Comparison of ENCODE assay signal across 8 cellular contexts in the genomic region with DNA sequence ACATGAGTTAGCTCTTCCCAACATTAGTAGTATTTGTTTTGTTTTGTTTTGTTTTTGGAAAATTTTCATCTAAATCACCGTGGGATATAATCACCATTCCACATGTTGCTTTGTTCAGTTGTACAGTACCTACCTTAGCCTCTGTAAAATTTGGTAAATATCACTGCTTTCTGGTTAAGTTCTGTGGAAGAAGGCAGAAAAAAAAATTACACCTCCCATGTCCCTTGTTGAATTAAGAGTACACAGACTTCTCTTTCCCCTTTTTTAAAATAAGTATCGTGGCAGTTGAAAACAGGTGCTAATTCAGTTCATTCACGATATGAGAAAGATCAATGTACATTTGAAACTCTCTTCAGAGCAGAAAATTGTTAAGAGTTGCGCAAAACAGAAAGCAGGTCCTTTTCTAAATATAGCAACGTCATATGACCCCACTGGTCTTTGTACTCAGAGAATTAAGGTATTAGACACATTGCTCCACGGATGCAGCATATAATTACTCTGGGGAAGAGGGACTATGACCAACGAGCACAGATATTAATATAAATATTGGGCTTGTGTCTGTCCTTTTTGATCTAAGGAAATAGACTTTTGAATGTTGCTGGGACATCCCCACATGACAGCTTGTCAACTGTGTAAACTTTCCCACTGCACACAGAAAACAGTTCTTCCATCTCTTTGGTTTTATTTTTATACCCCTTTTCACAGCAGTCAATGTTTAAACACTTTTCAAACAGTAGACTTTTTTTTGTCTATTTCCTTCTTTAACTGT. TPM values are rescaled to one million over a fixed set of nuclear protein-coding genes. Genes with fewer than 3 reads are reported as not detected.
DNase-seq lines count a peak whose midpoint lies in the region; ATAC-seq, FAIRE-seq and TF ChIP-seq lines count a peak whose summit lies in the region.

No MANE protein-coding gene starts in this region.

- H3K27ac ChIP-seq in GM23248 (no peak overlapping the region), K562 (ENCODE audit: extremely low read depth, low read depth, low read length) (peak overlapping the region; percentile 84)

- no peaks in the 10 kb centered on the region for H3K36me3 Mint-ChIP-seq in WTC11

- intact Hi-C loops in K562 (cut with micrococcal nuclease), result no loop called here

- DNase-seq in NCI-H2107 treated with DMSO at 0.1 percent for 48 hours (lab: John Stamatoyannopoulos, UW; ENCODE audit: unreplicated experiment) (peak; percentile 60), NCI-H2107 (lab: John Stamatoyannopoulos, UW) (no peak), GM23248 (no peak), KG1 (lab: John Stamatoyannopoulos, UW) (peak; percentile 50), K562 (ENCODE audit: extremely low read depth in 1 of 4, low spot score in 3 of 4) (peak in 2 of 4 experiments; percentile 39 to 59), omental fat pad (ENCODE audit: low spot score) (no peak), WTC11 (ENCODE audit: low spot score) (no peak)

- ATAC-seq in K562 (peak; percentile 66), omental fat pad (ENCODE audit: low FRiP score) (no peak), WTC11 (no peak)

- H3K4me1 Mint-ChIP-seq in WTC11, result peaks cover 36% of the 10 kb centered on the region

- H3K4me2 ChIP-seq in GM23248 (ENCODE audit: unreplicated experiment), result no peak overlapping the region
- H3K4me2 ChIP-seq in K562 (ENCODE audit: insufficient read depth, low read length), result peak overlapping the region; percentile 62

- no peak overlapping the region for H3K4me3 ChIP-seq in GM23248
- H3K4me3 ChIP-seq in K562, result 0 out of 2 replicates have a peak overlapping the region, but pooled peaks have one; percentile 1
- H3K4me3 ChIP-seq in neuron (ENCODE audit: low read length), result no peak overlapping the region

- no peak overlapping the region for H3K9ac ChIP-seq in GM23248
- peak overlapping the region in 1 of 2 experiments; percentile 74; a peak in 3 of 4 replicates for H3K9ac ChIP-seq in K562 (ENCODE audit: insufficient read depth in 1 of 2, low read depth in 2 of 2, low read length in 2 of 2)

- no peak for TF ChIP-seq RAD21 in K562 (CRISPR knock-in tag; conservative IDR thresholded peaks at IDR 0.05 in 1 of 2, IDR thresholded peaks at IDR 0.05 in 1 of 2)

- H3K27me3 ChIP-seq in GM23248 (replicated peaks; ENCODE audit: insufficient read depth) (no peaks in the 10 kb centered on the region), K562 (ENCODE audit: control insufficient read depth in 2 of 2, insufficient read depth in 2 of 2, low read length in 2 of 2) (no peaks in the 10 kb centered on the region), neuron (ENCODE audit: insufficient read depth, low read length) (no peaks in the 10 kb centered on the region)

- no peaks in the 10 kb centered on the region for H4K20me1 ChIP-seq in GM23248 (ENCODE audit: insufficient read depth)
- H4K20me1 ChIP-seq in K562 (replicated peaks; ENCODE audit: control insufficient read depth, insufficient read depth, low read length), result no peaks in the 10 kb centered on the region

- H3K9me3 ChIP-seq in GM23248 (ENCODE audit: low read depth) (no peaks in the 10 kb centered on the region), K562 (replicated peaks; ENCODE audit: control insufficient read depth, insufficient read depth, low read depth, low read length) (no peaks in the 10 kb centered on the region), neuron (ENCODE audit: low read length) (no peaks in the 10 kb centered on the region)

- H3K9me3 Mint-ChIP-seq in WTC11, result no peaks in the 10 kb centered on the region

- no peaks in the 10 kb centered on the region for H3K9me2 ChIP-seq in GM23248 (ENCODE audit: insufficient read depth)

- H3K9me1 ChIP-seq in K562 (ENCODE audit: control insufficient read depth, insufficient read depth, low read length), result no peaks in the 10 kb centered on the region

- BruUV-seq in K562 (replicated peaks; lab: Mats Ljungman, UMichigan), result no TSS peak

- FAIRE-seq in K562 (lab: Jason Lieb, UNC), result no peak

- TF ChIP-seq CTCF in K562 (IDR thresholded peaks at IDR 0.05 in 2 of 3, conservative IDR thresholded peaks at IDR 0.05 in 1 of 3; ENCODE audit: insufficient read depth in 2 of 3, low read depth in 1 of 3, low read length in 3 of 3) (no peak), omental fat pad (IDR thresholded peaks at IDR 0.05) (no peak), WTC11 (IDR thresholded peaks at IDR 0.05) (no peak)

- in situ Hi-C loops in GM23248 (cut with MboI) (no loop called here), K562 (cut with MboI) (no loop called here)

- H3K36me3 ChIP-seq in GM23248 (ENCODE audit: low read depth) (no peaks in the 10 kb centered on the region), K562 (ENCODE audit: control insufficient read depth, insufficient read depth, low read length) (no peaks in the 10 kb centered on the region), neuron (ENCODE audit: insufficient read depth, low read length) (no peaks in the 10 kb centered on the region)

- POLR2A ChIA-PET in K562 (lab: Yijun Ruan, JAX) (interaction anchor here (1.0 to 2.1 kb wide), 3 partner anchors 9 to 20 kb away, joined by 3 to 13 read pairs (median 3); no protein-coding TSS in a partner anchor), WTC11 (lab: Charles Lee) (no interaction called here)

- H3K79me2 ChIP-seq in GM23248 (ENCODE audit: insufficient read depth), result no peaks in the 10 kb centered on the region
- H3K79me2 ChIP-seq in K562 (ENCODE audit: control insufficient read depth, insufficient read depth, low read length), result no peaks in the 10 kb centered on the region

- peaks cover 24% of the 10 kb centered on the region for H3F3A ChIP-seq in GM23248 (ENCODE audit: insufficient read depth)

- TF ChIP-seq POLR2A in K562 (conservative IDR thresholded peaks at IDR 0.05), result no peak

- no peak overlapping the region for H3K4me3 Mint-ChIP-seq in WTC11

- WGBS in GM23248 (ENCODE audit: low coverage in 1 of 2, low lambda C conversion rate in 2 of 2, missing lambda C conversion rate in 2 of 2), 2 experiments, result 59 to 67% methylated on average over 7 of the region's 7 CpGs
- WGBS in K562 (ENCODE audit: insufficient coverage, low coverage, missing lambda C conversion rate), result 2% methylated on average over 7 of the region's 7 CpGs

- 0 out of 2 replicates have a peak, but pooled peaks have one; percentile 5 for TF ChIP-seq EP300 in K562 (IDR thresholded peaks at IDR 0.05; ENCODE audit: low read length)

- H3K27ac Mint-ChIP-seq in WTC11, result no peak overlapping the region

- H2AFZ ChIP-seq in GM23248 (peak overlapping the region; percentile 49), K562 (ENCODE audit: low read depth, low read length) (peak overlapping the region; percentile 98), neuron (ENCODE audit: low read depth, low read length) (peak overlapping the region; percentile 48)

- CTCF ChIA-PET in K562 (lab: Yijun Ruan, JAX; ENCODE audit: low intra/inter-chr PET ratio) (no interaction called here), WTC11 (lab: Charles Lee) (no interaction called here)

- peaks cover 23% of the 10 kb centered on the region for H3K4me1 ChIP-seq in GM23248 (ENCODE audit: insufficient read depth)
- H3K4me1 ChIP-seq in K562 (replicated peaks in 1 of 2; ENCODE audit: control insufficient read depth in 2 of 2, insufficient read depth in 2 of 2, low read length in 2 of 2), result peaks cover 8 to 36% of the 10 kb centered on the region in 2 experiments; a peak in 4 of 5 replicates
- peaks cover 3% of the 10 kb centered on the region for H3K4me1 ChIP-seq in neuron (ENCODE audit: insufficient read depth, low read length)

- no peaks in the 10 kb centered on the region for H3K27me3 Mint-ChIP-seq in WTC11 (ENCODE audit: low read depth)

TF ChIP-seq in K562, 482 proteins besides CTCF, POLR2A, EP300 and RAD21 (continues in another document):
- TF ChIP-seq CREB1 (IDR thresholded peaks at IDR 0.05), result no peak
- no peak for TF ChIP-seq CREB1 (CRISPR knock-in tag; IDR thresholded peaks at IDR 0.05)
- no peak for TF ChIP-seq SMAD2 (IDR thresholded peaks at IDR 0.05; ENCODE audit: low read depth, low read length)
- no peak for TF ChIP-seq ZNF253 (CRISPR knock-in tag; conservative IDR thresholded peaks at IDR 0.05)
- no peak for TF ChIP-seq SPI1 (IDR thresholded peaks at IDR 0.05; ENCODE audit: borderline replicate concordance, low read depth, low read length)

TF ChIP-seq in WTC11, 78 proteins besides CTCF, POLR2A, EP300 and RAD21 (continues in another document):
- TF ChIP-seq CREM (CRISPR knock-in tag; IDR thresholded peaks at IDR 0.05), result no peak
- TF ChIP-seq, protein P1, sequence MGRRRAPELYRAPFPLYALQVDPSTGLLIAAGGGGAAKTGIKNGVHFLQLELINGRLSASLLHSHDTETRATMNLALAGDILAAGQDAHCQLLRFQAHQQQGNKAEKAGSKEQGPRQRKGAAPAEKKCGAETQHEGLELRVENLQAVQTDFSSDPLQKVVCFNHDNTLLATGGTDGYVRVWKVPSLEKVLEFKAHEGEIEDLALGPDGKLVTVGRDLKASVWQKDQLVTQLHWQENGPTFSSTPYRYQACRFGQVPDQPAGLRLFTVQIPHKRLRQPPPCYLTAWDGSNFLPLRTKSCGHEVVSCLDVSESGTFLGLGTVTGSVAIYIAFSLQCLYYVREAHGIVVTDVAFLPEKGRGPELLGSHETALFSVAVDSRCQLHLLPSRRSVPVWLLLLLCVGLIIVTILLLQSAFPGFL (CRISPR knock-in tag; IDR thresholded peaks at IDR 0.05; ENCODE audit: borderline replicate concordance), result no peak

RNA-seq across cellular contexts. Expression of gene ZNF217, which starts 58.6 kb away (rescaled TPM):
- total RNA-seq in GM23248 (2014; rRNA removed; shearing (Covaris generic)), result 18.1 and 23.5 TPM in 2 replicates
- 8.9 and 10.4 TPM in 2 replicates for polyA plus RNA-seq in GM23248 (2016; fragmentation: Nextera tagmentation; extraction: Ambion mirVana)
- 27.8 and 53.4 TPM in 2 replicates for total RNA-seq in K562 (2011; cell fraction: chromatin; rRNA removed; ENCODE audit: low replicate concordance)
- 21.3 and 24.7 TPM in 2 replicates for total RNA-seq in K562 (2011; cell fraction: nucleolus; rRNA removed)
- total RNA-seq in K562 (2011; cell fraction: nucleoplasm; rRNA removed), result 26.2 and 28.5 TPM in 2 replicates
- total RNA-seq in K562 (2014; rRNA removed), result 16.8 and 17.7 TPM in 2 replicates
- 23.4 and 25.0 TPM in 2 replicates for total RNA-seq in K562 (2014; rRNA removed; fragmentation: Illumina TruSeq; extraction: Trizol)
- 18.7 and 21.8 TPM in 2 replicates for total RNA-seq in K562 (2015; rRNA removed; fragmentation: Illumina TruSeq; extraction: Trizol)
- total RNA-seq in K562 (2021), result 39.7 and 41.8 TPM in 2 replicates
- polyA plus RNA-seq in K562 (2011; rRNA removed), result 11.4 and 12.9 TPM in 2 replicates
- 6.8 and 8.6 TPM in 2 replicates for polyA plus RNA-seq in K562 (2011; cell fraction: cytosol; rRNA removed)
- 19.8 and 24.3 TPM in 2 replicates for polyA plus RNA-seq in K562 (2011; cell fraction: nucleus; rRNA removed)
- polyA plus RNA-seq in K562 (2012), result 17.7 and 21.1 TPM in 2 replicates
- 19.3 and 26.7 TPM in 2 replicates for polyA plus RNA-seq in K562 (2014; fragmentation: Illumina TruSeq; extraction: Trizol)
- polyA plus RNA-seq in K562 (2014; fragmentation: Nextera tagmentation; extraction: Ambion mirVana), result 1 to 10 TPM; 3.0 to 7.1 TPM
- 16.0 and 23.5 TPM in 2 replicates for polyA plus RNA-seq in K562 (2014; rRNA removed)
- 36.2 and 44.6 TPM in 2 replicates for polyA minus RNA-seq in K562 (2011; rRNA and poly(A)+ RNA removed)
- polyA minus RNA-seq in K562 (2011; cell fraction: cytosol; rRNA and poly(A)+ RNA removed), result 21.7 and 25.7 TPM in 2 replicates
- 19.7 and 29.4 TPM in 2 replicates for polyA minus RNA-seq in K562 (2011; cell fraction: nucleus; rRNA and poly(A)+ RNA removed)
- total RNA-seq in omental fat pad, result 10 to 100 TPM; 24.9 to 48.8 (median 36.8) TPM
- total RNA-seq in WTC11 (2021), result 75.6 to 84.0 TPM (median 77.7 TPM) in 3 replicates

Comparison
In these comparisons a context has a peak if more than half of its experiments do, and no peak if none do; other contexts are left out.
1. DNase-seq: peak in NCI-H2107 treated with DMSO at 0.1 percent for 48 hours (single experiment) and KG1 (single experiment); none in NCI-H2107 (single experiment), GM23248 (single experiment), omental fat pad (single experiment) and WTC11 (single experiment).
2. H2AFZ ChIP-seq: peak in every context shown above with its lines; median percentile 98 in K562; 49 in GM23248; 48 in neuron.